16 cellular contexts compared by ENCODE assay signal in the genomic region with DNA sequence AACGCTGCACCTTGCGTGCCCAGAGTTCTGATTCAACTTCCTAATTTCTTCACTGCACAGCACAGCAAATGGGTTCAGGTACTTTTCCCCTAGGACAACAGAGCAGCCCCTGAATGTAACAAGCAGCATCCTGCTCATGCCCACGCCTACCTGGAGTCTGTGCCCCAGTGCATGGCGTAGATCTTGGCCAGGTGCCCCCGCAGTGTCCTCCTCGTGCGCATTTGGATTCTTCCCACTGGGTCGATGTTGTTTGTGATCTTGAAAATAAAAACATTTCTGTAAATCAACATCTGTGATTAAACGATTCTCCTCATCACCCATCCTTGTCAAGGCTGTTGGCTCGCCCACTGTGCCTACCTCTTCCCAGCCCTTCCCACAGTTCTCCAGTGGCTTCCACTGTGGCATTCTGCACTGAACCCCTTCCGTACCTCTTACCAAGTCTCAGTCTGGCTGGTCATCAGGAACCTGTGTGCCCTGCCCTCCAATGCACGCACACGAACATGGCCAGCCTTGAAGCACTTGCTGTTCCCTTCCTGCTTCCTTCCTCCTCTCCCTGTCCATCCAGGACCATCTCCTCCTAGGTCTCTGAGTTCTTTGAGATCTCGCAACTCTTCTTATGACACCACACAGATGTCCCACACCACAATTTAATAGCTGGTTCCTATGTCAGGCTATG. TPM values are rescaled to one million over a fixed set of nuclear protein-coding genes. Genes with fewer than 3 reads are reported as not detected.
DNase-seq lines count a peak whose midpoint lies in the region; ATAC-seq and TF ChIP-seq lines count a peak whose summit lies in the region.
"Had no signal": no experiment of that assay in that cellular context is flagged by ENCODE, and none has a peak within 500 bp of the region (broad histone marks: within the 10 kb centered on the region; RNA-seq: fewer than 3 reads in every experiment).

No MANE protein-coding gene starts in this region.

- BruUV-seq in Calu3 (replicated peaks; lab: Mats Ljungman, UMichigan): no TSS peak

- H3K4me1 Mint-ChIP-seq in Calu3 (ENCODE audit: low read depth, unreplicated experiment) (no peaks in the 10 kb centered on the region), T-helper 17 cell (peaks cover 8% of the 10 kb centered on the region), endothelial cell (ENCODE audit: unreplicated experiment) (peaks cover 10% of the 10 kb centered on the region), osteocyte (ENCODE audit: unreplicated experiment) (no peaks in the 10 kb centered on the region)

- ATAC-seq in T-helper 17 cell (no peak), HG03135 (IDR thresholded peaks at IDR 0.05; ENCODE audit: unreplicated experiment) (no peak)
- ATAC-seq: left ventricle myocardium superior, pancreas had no signal

- DNase-seq in Calu3 (no peak), T-helper 17 cell (no peak), endothelial cell (ENCODE audit: low spot score) (no peak), osteocyte (ENCODE audit: extremely low spot score, unreplicated experiment) (no peak), RKO (ENCODE audit: low spot score) (no peak), NCI-H2227 (lab: John Stamatoyannopoulos, UW; ENCODE audit: unreplicated experiment) (no peak)
- DNase-seq: activated CD4-positive, alpha-beta T cell treated with anti-CD3 and anti-CD28 coated beads, Interleukin-2, amount 50 U/mL, for 1 hour; AML-193; dorsolateral prefrontal cortex; left ventricle myocardium superior; pancreas; SK-N-SH; stimulated activated CD4-positive, alpha-beta T cell treated with anti-CD3 and anti-CD28 coated beads, Interleukin-1b, Interleukin-23, amount 100 ng/mL, for 48 hours had no signal

- H3K4me3 Mint-ChIP-seq in Calu3 (ENCODE audit: low read depth, unreplicated experiment) (no peak overlapping the region), T-helper 17 cell (peak overlapping the region; percentile 79), endothelial cell (ENCODE audit: unreplicated experiment) (peak overlapping the region; percentile 7), osteocyte (ENCODE audit: unreplicated experiment) (no peak overlapping the region)
- H3K4me3 Mint-ChIP-seq: activated T-helper 1 cell treated with anti-CD3 and anti-CD28 coated beads, Interleukin-12 subunit alpha, Interleukin-12 subunit beta, Interleukin-2, Interleukin-4 antibody, amounts not matched to agents 30 ng/mL and 10 ng/mL and 1 ng/mL, durations not matched to agents 14 hours and 24 hours and 36 hours had no signal

- H3K27me3 Mint-ChIP-seq in Calu3 (ENCODE audit: unreplicated experiment) (no peaks in the 10 kb centered on the region), T-helper 17 cell (no peaks in the 10 kb centered on the region), endothelial cell (ENCODE audit: unreplicated experiment) (peaks cover 10% of the 10 kb centered on the region), osteocyte (ENCODE audit: unreplicated experiment) (no peaks in the 10 kb centered on the region)

- CTCF ChIA-PET in Calu3 (lab: Charles Lee): no interaction called here

- intact Hi-C loops in Calu3 (cut with micrococcal nuclease; ENCODE audit: unreplicated experiment): no loop called here

- H3K9me3 Mint-ChIP-seq in Calu3 (ENCODE audit: low read depth, unreplicated experiment) (no peaks in the 10 kb centered on the region), endothelial cell (ENCODE audit: unreplicated experiment) (no peaks in the 10 kb centered on the region), osteocyte (ENCODE audit: unreplicated experiment) (no peaks in the 10 kb centered on the region)
- H3K9me3 Mint-ChIP-seq: activated T-helper 1 cell treated with anti-CD3 and anti-CD28 coated beads, Interleukin-12 subunit alpha, Interleukin-12 subunit beta, Interleukin-2, Interleukin-4 antibody, amounts not matched to agents 30 ng/mL and 10 ng/mL and 1 ng/mL, durations not matched to agents 14 hours and 24 hours and 36 hours had no signal

- TF ChIP-seq CTCF in Calu3 (IDR thresholded peaks at IDR 0.05; ENCODE audit: unreplicated experiment) (no peak), endothelial cell (IDR thresholded peaks at IDR 0.05; ENCODE audit: unreplicated experiment) (no peak), osteocyte (IDR thresholded peaks at IDR 0.05) (no peak)

- H3K36me3 Mint-ChIP-seq in Calu3 (ENCODE audit: insufficient read depth, unreplicated experiment) (peaks cover 29% of the 10 kb centered on the region), T-helper 17 cell (ENCODE audit: low read depth) (peaks cover 5% of the 10 kb centered on the region), endothelial cell (ENCODE audit: low read depth, unreplicated experiment) (peaks cover 30% of the 10 kb centered on the region), osteocyte (ENCODE audit: unreplicated experiment) (peaks cover 28% of the 10 kb centered on the region)

- no peaks in the 10 kb centered on the region for H3K9me3 ChIP-seq in T-helper 17 cell (ENCODE audit: control insufficient read depth, low read length, poor library complexity, severe bottlenecking)
- H3K9me3 ChIP-seq: esophagus muscularis mucosa, pancreas, SK-N-SH had no signal

- H3K27ac Mint-ChIP-seq in Calu3 (ENCODE audit: unreplicated experiment): peak overlapping the region; percentile 50
- H3K27ac Mint-ChIP-seq in T-helper 17 cell: peak overlapping the region; percentile 59
- peak overlapping the region; percentile 58 for H3K27ac Mint-ChIP-seq in endothelial cell (ENCODE audit: unreplicated experiment)
- peak overlapping the region; percentile 50 for H3K27ac Mint-ChIP-seq in osteocyte (ENCODE audit: unreplicated experiment)
- H3K27ac Mint-ChIP-seq: activated T-helper 1 cell treated with anti-CD3 and anti-CD28 coated beads, Interleukin-12 subunit alpha, Interleukin-12 subunit beta, Interleukin-2, Interleukin-4 antibody, amounts not matched to agents 30 ng/mL and 10 ng/mL and 1 ng/mL, durations not matched to agents 14 hours and 24 hours and 36 hours had no signal

RNA-seq across cellular contexts. Expression of a gene that starts 37.5 kb away (rescaled TPM):
- total RNA-seq in Calu3 (2022) (92.2 and 103 TPM in 2 replicates), T-helper 17 cell (10 to 100 TPM; 54.8 to 61.5 TPM), endothelial cell (ENCODE audit: unreplicated experiment) (85.4 TPM), osteocyte (75.2 and 84.3 TPM in 2 replicates)

Comparison
In these comparisons a context has a peak if more than half of its experiments do, and no peak if none do; other contexts are left out.
1. H3K4me3 Mint-ChIP-seq: peak in T-helper 17 cell (single experiment) and endothelial cell (single experiment); none in Calu3 (single experiment) and osteocyte (single experiment).
2. Peak in every context shown above with its lines, with median percentiles within 50 percentile points of each other: H3K27ac Mint-ChIP-seq.